Comparison of ENCODE assay signal across 19 cellular contexts in genomic region chrX:85444613-85445012, GRCh38.
DNase-seq lines count a peak whose midpoint lies in the region; ATAC-seq, FAIRE-seq and TF ChIP-seq lines count a peak whose summit lies in the region.
"Had no signal": no experiment of that assay in that cellular context is flagged by ENCODE, and none has a peak within 500 bp of the region (broad histone marks: within the 10 kb centered on the region; RNA-seq: fewer than 3 reads in every experiment).

No MANE protein-coding gene starts in this region.

- no peak overlapping the region for H3K9ac ChIP-seq in astrocyte (ENCODE audit: low read length)
- no peak overlapping the region for H3K9ac ChIP-seq in SK-N-SH
- H3K9ac ChIP-seq: BLaER1 treated with 17β-estradiol and CSF1 and Interleukin-3, amounts not matched to agents 10 nM and 100 nM had no signal

- H3K27ac ChIP-seq in astrocyte (ENCODE audit: low read depth, low read length) (no peak overlapping the region), small intestine (ENCODE audit: low read depth in 1 of 2, low read length in 1 of 2) (no peak overlapping the region), SK-N-SH (ENCODE audit: low read depth in 2 of 2, low read length in 1 of 2) (no peak overlapping the region)
- H3K27ac ChIP-seq: 22Rv1; A549; BLaER1 treated with 17β-estradiol and CSF1 and Interleukin-3, amounts not matched to agents 10 nM and 100 nM; C4-2B had no signal

- H3K4me2 ChIP-seq in astrocyte (ENCODE audit: low read length) (no peak overlapping the region), SK-N-SH (no peak overlapping the region)
- H3K4me2 ChIP-seq: A549; BLaER1 treated with 17β-estradiol and CSF1 and Interleukin-3, amounts not matched to agents 10 nM and 100 nM had no signal

- intact Hi-C loops in mucosa of descending colon (cut with DNase I, micrococcal nuclease): no loop called here

- no peaks in the 10 kb centered on the region for H3K27me3 Mint-ChIP-seq in astrocyte (ENCODE audit: low read depth, unreplicated experiment)
- H3K27me3 Mint-ChIP-seq: B cell; CD4-positive, alpha-beta T cell had no signal

- H3K4me1 Mint-ChIP-seq in astrocyte (ENCODE audit: low read depth, unreplicated experiment): no peaks in the 10 kb centered on the region
- H3K4me1 Mint-ChIP-seq: B cell had no signal

- H3K9me2 ChIP-seq in SK-N-SH: no peaks in the 10 kb centered on the region

- peak; percentile 60 for ATAC-seq in mucosa of descending colon
- ATAC-seq: A549; CD8-positive, alpha-beta T cell had no signal

- no peaks in the 10 kb centered on the region for H3K36me3 Mint-ChIP-seq in astrocyte (ENCODE audit: low read depth, unreplicated experiment)
- H3K36me3 Mint-ChIP-seq: CD8-positive, alpha-beta T cell had no signal

- no peaks in the 10 kb centered on the region for H3K79me2 ChIP-seq in astrocyte (ENCODE audit: insufficient read depth, low read length)
- H3K79me2 ChIP-seq in SK-N-SH (ENCODE audit: insufficient read depth): no peaks in the 10 kb centered on the region

- no peak for DNase-seq in astrocyte (ENCODE audit: low read depth)
- DNase-seq in mucosa of descending colon: no peak
- peak; percentile 74 for DNase-seq in small intestine
- DNase-seq in NCI-H2081 treated with DMSO at 0.1 percent for 48 hours (lab: John Stamatoyannopoulos, UW): no peak
- DNase-seq in SK-N-SH: no peak
- DNase-seq: AML-193; Caco-2; Calu3; CD4-positive, alpha-beta T cell; CD8-positive, alpha-beta T cell; DMS79 treated with DMSO at 0.1 percent for 48 hours; GF-D8 had no signal

- no peak overlapping the region for H3K4me3 Mint-ChIP-seq in astrocyte (ENCODE audit: unreplicated experiment)
- H3K4me3 Mint-ChIP-seq: B cell; CD4-positive, alpha-beta T cell; CD8-positive, alpha-beta T cell had no signal

- H3F3A ChIP-seq in SK-N-SH (replicated peaks; ENCODE audit: insufficient read depth): no peaks in the 10 kb centered on the region

- no peaks in the 10 kb centered on the region for H3K4me1 ChIP-seq in astrocyte (ENCODE audit: insufficient read depth, low read length)
- no peaks in the 10 kb centered on the region for H3K4me1 ChIP-seq in mucosa of descending colon (ENCODE audit: low read depth)
- no peaks in the 10 kb centered on the region for H3K4me1 ChIP-seq in small intestine (ENCODE audit: control insufficient read depth in 2 of 2, insufficient read depth in 1 of 2, low read depth in 1 of 2, low read length in 1 of 2)
- H3K4me1 ChIP-seq in SK-N-SH (ENCODE audit: control insufficient read depth in 1 of 2, insufficient read depth in 2 of 2, low read depth in 1 of 2, low read length in 1 of 2): no peaks in the 10 kb centered on the region
- H3K4me1 ChIP-seq: A549, Caco-2 had no signal

- POLR2A ChIA-PET in SK-N-SH (lab: Yijun Ruan, JAX): no interaction called here

- peak; percentile 20 for FAIRE-seq in astrocyte (lab: Jason Lieb, UNC)
- FAIRE-seq in small intestine (lab: Jason Lieb, UNC): no peak
- FAIRE-seq: D721Med, G401.6 had no signal

- H3K27me3 ChIP-seq in astrocyte (ENCODE audit: insufficient read depth, low read length) (no peaks in the 10 kb centered on the region), small intestine (ENCODE audit: control insufficient read depth in 2 of 2, insufficient read depth in 2 of 2, low read length in 2 of 2) (no peaks in the 10 kb centered on the region), SK-N-SH (ENCODE audit: insufficient read depth) (no peaks in the 10 kb centered on the region)

- H2AFZ ChIP-seq in astrocyte (ENCODE audit: low read depth, low read length) (no peak overlapping the region), SK-N-SH (ENCODE audit: low read depth) (no peak overlapping the region)

- H4K20me1 ChIP-seq in astrocyte (ENCODE audit: insufficient read depth, low read length) (no peaks in the 10 kb centered on the region), SK-N-SH (ENCODE audit: insufficient read depth) (no peaks in the 10 kb centered on the region)
- H4K20me1 ChIP-seq: BLaER1 treated with 17β-estradiol and CSF1 and Interleukin-3, amounts not matched to agents 10 nM and 100 nM had no signal

- TF ChIP-seq CTCF in astrocyte (IDR thresholded peaks at IDR 0.05; ENCODE audit: insufficient read depth, low read depth, low read length) (no peak), mucosa of descending colon (IDR thresholded peaks at IDR 0.05) (no peak), SK-N-SH (IDR thresholded peaks at IDR 0.05) (no peak)

- TF ChIP-seq EP300 in SK-N-SH (IDR thresholded peaks at IDR 0.05; ENCODE audit: borderline replicate concordance in 1 of 2, low read depth in 1 of 2, low read length in 1 of 2): no peak

- TF ChIP-seq RAD21 in SK-N-SH (IDR thresholded peaks at IDR 0.05; ENCODE audit: low read length): no peak

- 14 to 49% (median 22%) methylated on average over 2 of the region's 2 CpGs for WGBS in small intestine, 3 donors
- 2% methylated on average over 2 of the region's 2 CpGs for WGBS in SK-N-SH (ENCODE audit: low lambda C conversion rate)

- H3K9me3 Mint-ChIP-seq in astrocyte (ENCODE audit: unreplicated experiment): peaks cover 5% of the 10 kb centered on the region

- CTCF ChIA-PET in SK-N-SH (lab: Yijun Ruan, JAX): no interaction called here

- no peaks in the 10 kb centered on the region for H3K9me3 ChIP-seq in astrocyte (ENCODE audit: insufficient read depth, low read depth, low read length)
- H3K9me3 ChIP-seq in mucosa of descending colon: no peaks in the 10 kb centered on the region
- no peaks in the 10 kb centered on the region for H3K9me3 ChIP-seq in small intestine (ENCODE audit: control insufficient read depth, low read depth)
- H3K9me3 ChIP-seq in SK-N-SH: no peaks in the 10 kb centered on the region
- H3K9me3 ChIP-seq: A549, Caco-2 had no signal

- no peak overlapping the region for H3K4me3 ChIP-seq in astrocyte (ENCODE audit: insufficient read depth, low read depth, low read length)
- no peak overlapping the region for H3K4me3 ChIP-seq in mucosa of descending colon
- H3K4me3 ChIP-seq in small intestine (ENCODE audit: low read depth in 1 of 2, low read length in 2 of 2): no peak overlapping the region
- no peak overlapping the region for H3K4me3 ChIP-seq in SK-N-SH (ENCODE audit: low read depth in 2 of 2, low read length in 1 of 2)
- H3K4me3 ChIP-seq: A549; BLaER1 treated with 17β-estradiol and CSF1 and Interleukin-3, amounts not matched to agents 10 nM and 100 nM had no signal

- no peak overlapping the region for H3K27ac Mint-ChIP-seq in astrocyte (ENCODE audit: unreplicated experiment)
- H3K27ac Mint-ChIP-seq: B cell; CD4-positive, alpha-beta T cell; CD8-positive, alpha-beta T cell had no signal

- H3K36me3 ChIP-seq in astrocyte (ENCODE audit: insufficient read depth, low read length): no peaks in the 10 kb centered on the region
- no peaks in the 10 kb centered on the region for H3K36me3 ChIP-seq in mucosa of descending colon (ENCODE audit: low read depth)
- H3K36me3 ChIP-seq in small intestine (ENCODE audit: control insufficient read depth in 2 of 2, insufficient read depth in 2 of 2, low read length in 2 of 2): no peaks in the 10 kb centered on the region
- no peaks in the 10 kb centered on the region for H3K36me3 ChIP-seq in SK-N-SH (replicated peaks in 1 of 2; ENCODE audit: control insufficient read depth in 1 of 2, insufficient read depth in 2 of 2, low read length in 1 of 2)
- H3K36me3 ChIP-seq: BLaER1 treated with 17β-estradiol and CSF1 and Interleukin-3, amounts not matched to agents 10 nM and 100 nM had no signal

TF ChIP-seq in SK-N-SH, 30 proteins besides CTCF, POLR2A, EP300 and RAD21:
- TF ChIP-seq ZBTB33 (IDR thresholded peaks at IDR 0.05; ENCODE audit: borderline replicate concordance, low read depth): no peak
- TF ChIP-seq ELF1 (IDR thresholded peaks at IDR 0.05): no peak
- no peak for TF ChIP-seq MEF2A (IDR thresholded peaks at IDR 0.05; ENCODE audit: borderline replicate concordance, low read depth)
- no peak for TF ChIP-seq RCOR1 (IDR thresholded peaks at IDR 0.05; ENCODE audit: low read length)
- no peak for TF ChIP-seq EZH2phosphoT487 (IDR thresholded peaks at IDR 0.05; ENCODE audit: borderline replicate concordance, low read depth)
- TF ChIP-seq RXRA (IDR thresholded peaks at IDR 0.05; ENCODE audit: borderline replicate concordance, low read depth): no peak
- no peak for TF ChIP-seq YY1 (IDR thresholded peaks at IDR 0.05; ENCODE audit: low read depth)
- no peak for TF ChIP-seq TCF12 (IDR thresholded peaks at IDR 0.05)
- TF ChIP-seq GATA2 (CRISPR knock-in tag; IDR thresholded peaks at IDR 0.05): no peak
- TF ChIP-seq IRF3 (IDR thresholded peaks at IDR 0.05; ENCODE audit: low read depth, low read length): no peak
- no peak for TF ChIP-seq JUND (IDR thresholded peaks at IDR 0.05)
- no peak for TF ChIP-seq USF1 (IDR thresholded peaks at IDR 0.05; ENCODE audit: borderline replicate concordance, low read depth)
